26 cellular contexts compared by ENCODE assay signal in the genomic region with DNA sequence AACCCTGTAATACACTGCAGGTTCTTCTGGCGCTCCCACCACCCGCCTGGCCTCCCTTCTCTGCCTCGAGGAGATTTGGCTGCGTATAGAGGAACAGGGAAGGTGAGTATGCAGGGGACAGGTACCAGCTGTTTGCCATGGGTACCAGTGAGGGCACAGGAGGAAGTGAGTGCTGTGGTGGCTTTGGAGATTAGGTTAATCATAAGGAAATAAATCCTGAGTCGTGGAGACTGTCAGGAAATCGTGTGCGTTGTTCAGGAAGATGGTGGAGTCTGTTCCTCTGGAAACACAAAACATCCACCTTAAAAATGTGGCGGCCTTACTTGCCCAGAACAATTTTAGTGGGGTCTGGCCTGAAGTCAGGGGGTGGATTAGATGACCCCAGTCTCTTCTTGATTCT.
"Had no signal": no experiment of that assay in that cellular context is flagged by ENCODE, and none has a peak within 500 bp of the region (broad histone marks: within the 10 kb centered on the region; RNA-seq: fewer than 3 reads in every experiment).

No MANE protein-coding gene starts in this region.

- H3K27ac ChIP-seq: body of pancreas, epithelial cell of prostate, gastroesophageal sphincter, SJSA1, upper lobe of left lung had no signal

- H3K9me3 ChIP-seq: body of pancreas, gastroesophageal sphincter, SJSA1 had no signal

- H3K27me3 Mint-ChIP-seq: activated CD4-positive, alpha-beta memory T cell treated with anti-CD3 and anti-CD28 coated beads, Interleukin-2, amount 10 ng/mL, durations not matched to agents 7 days and 5 days; activated CD4-positive, alpha-beta T cell treated with anti-CD3 and anti-CD28 coated beads, Interleukin-2, amount 10 ng/mL, durations not matched to agents 24 days and 14 days; activated CD8-positive, alpha-beta memory T cell treated with anti-CD3 and anti-CD28 coated beads, Interleukin-2, amount 10 ng/mL, durations not matched to agents 7 days and 5 days; activated naive CD8-positive, alpha-beta T cell treated with anti-CD3 and anti-CD28 coated beads, Interleukin-2, amount 50 U/mL, for 24 hours; effector memory CD8-positive, alpha-beta T cell; stimulated activated naive B cell treated with anti-CD40 and anti-IgM and Interleukin-4, amounts not matched to agents 10 μg/mL and 1 μg/mL and 100 μg/mL, for 72 hours had no signal

- H3K36me3 ChIP-seq: SJSA1, upper lobe of left lung had no signal

- ATAC-seq: activated CD8-positive, alpha-beta memory T cell treated with anti-CD3 and anti-CD28 coated beads, Interleukin-2, amount 10 ng/mL, durations not matched to agents 7 days and 5 days; activated naive CD8-positive, alpha-beta T cell treated with anti-CD3 and anti-CD28 coated beads, Interleukin-2, amount 50 U/mL, for 24 hours; body of pancreas; effector memory CD8-positive, alpha-beta T cell; gastroesophageal sphincter; left ventricle myocardium superior; sciatic nerve had no signal

- DNase-seq: activated CD4-positive, alpha-beta memory T cell treated with anti-CD3 and anti-CD28 coated beads, Interleukin-2, amount 10 ng/mL, durations not matched to agents 7 days and 5 days; activated CD4-positive, alpha-beta T cell treated with anti-CD3 and anti-CD28 coated beads, Interleukin-2, amount 10 ng/mL, durations not matched to agents 24 days and 14 days; activated CD4-positive, CD25-positive, alpha-beta regulatory T cell; activated CD8-positive, alpha-beta memory T cell treated with anti-CD3 and anti-CD28 coated beads, Interleukin-2, amount 10 ng/mL, durations not matched to agents 7 days and 5 days; activated naive CD4-positive, alpha-beta T cell; activated naive CD8-positive, alpha-beta T cell treated with anti-CD3 and anti-CD28 coated beads, Interleukin-2, amount 50 U/mL, for 24 hours; activated T-cell treated with anti-CD3 and anti-CD28 coated beads for 4 hours; body of pancreas; caudate nucleus; effector memory CD8-positive, alpha-beta T cell; head of caudate nucleus; left ventricle myocardium superior; mammary epithelial cell; nephron progenitor cell; posterior cingulate gyrus; small intestine; stimulated activated CD4-positive, alpha-beta T cell treated with anti-CD3 and anti-CD28 coated beads, Interleukin-15, amount 100 ng/mL, for 24 hours; stimulated activated CD8-positive, alpha-beta memory T cell treated with anti-CD3 and anti-CD28 coated beads, Interleukin-4, amount 100 ng/mL, for 48 hours; stimulated activated naive B cell treated with anti-CD40 and anti-IgM and Interleukin-4, amounts not matched to agents 10 μg/mL and 1 μg/mL and 100 μg/mL, for 72 hours; T1000 had no signal

- H3K4me3 Mint-ChIP-seq: activated CD4-positive, alpha-beta memory T cell treated with anti-CD3 and anti-CD28 coated beads, Interleukin-2, amount 10 ng/mL, durations not matched to agents 7 days and 5 days; activated CD4-positive, alpha-beta T cell treated with anti-CD3 and anti-CD28 coated beads, Interleukin-2, amount 10 ng/mL, durations not matched to agents 24 days and 14 days; activated CD8-positive, alpha-beta memory T cell treated with anti-CD3 and anti-CD28 coated beads, Interleukin-2, amount 10 ng/mL, durations not matched to agents 7 days and 5 days; activated naive CD8-positive, alpha-beta T cell treated with anti-CD3 and anti-CD28 coated beads, Interleukin-2, amount 50 U/mL, for 24 hours; effector memory CD8-positive, alpha-beta T cell; mesothelial cell of epicardium; nephron progenitor cell; stimulated activated naive B cell treated with anti-CD40 and anti-IgM and Interleukin-4, amounts not matched to agents 10 μg/mL and 1 μg/mL and 100 μg/mL, for 72 hours had no signal

- H3K27ac Mint-ChIP-seq: activated CD4-positive, alpha-beta memory T cell treated with anti-CD3 and anti-CD28 coated beads, Interleukin-2, amount 10 ng/mL, durations not matched to agents 7 days and 5 days; activated CD4-positive, alpha-beta T cell treated with anti-CD3 and anti-CD28 coated beads, Interleukin-2, amount 10 ng/mL, durations not matched to agents 24 days and 14 days; activated CD8-positive, alpha-beta memory T cell treated with anti-CD3 and anti-CD28 coated beads, Interleukin-2, amount 10 ng/mL, durations not matched to agents 7 days and 5 days; activated naive CD8-positive, alpha-beta T cell treated with anti-CD3 and anti-CD28 coated beads, Interleukin-2, amount 50 U/mL, for 24 hours; nephron progenitor cell; stimulated activated naive B cell treated with anti-CD40 and anti-IgM and Interleukin-4, amounts not matched to agents 10 μg/mL and 1 μg/mL and 100 μg/mL, for 72 hours had no signal

- H3K4me1 ChIP-seq: SJSA1 had no signal

- H3K4me3 ChIP-seq: body of pancreas, gastroesophageal sphincter, SJSA1, upper lobe of left lung had no signal

- H3K27me3 ChIP-seq: body of pancreas, gastroesophageal sphincter, upper lobe of left lung had no signal
